ENCODE assay signal across 7 cellular contexts in genomic region chr17:13016881-13017622, GRCh38. TPM values are rescaled to one million over a fixed set of nuclear protein-coding genes. Genes with fewer than 3 reads are reported as not detected.
DNase-seq lines count a peak whose midpoint lies in the region; ATAC-seq and TF ChIP-seq lines count a peak whose summit lies in the region.

No MANE protein-coding gene starts in this region.

- H3K4me1 ChIP-seq in SK-N-SH (ENCODE audit: control insufficient read depth in 1 of 2, insufficient read depth in 2 of 2, low read depth in 1 of 2, low read length in 1 of 2), result peaks cover 0 to 5% of the 10 kb centered on the region in 2 experiments; a peak in 2 of 4 replicates

- WGBS in SK-N-SH (ENCODE audit: low lambda C conversion rate), result 19% methylated on average over 19 of the region's 20 CpGs

- no peaks in the 10 kb centered on the region for H4K20me1 ChIP-seq in SK-N-SH (ENCODE audit: insufficient read depth)

- no peaks in the 10 kb centered on the region for H3K9me2 ChIP-seq in SK-N-SH

- H3K79me2 ChIP-seq in SK-N-SH (ENCODE audit: insufficient read depth), result peaks cover 15% of the 10 kb centered on the region

- TF ChIP-seq CTCF in SK-N-SH (IDR thresholded peaks at IDR 0.05) (no peak), omental fat pad (IDR thresholded peaks at IDR 0.05) (no peak)

- peaks cover 4% of the 10 kb centered on the region for H3F3A ChIP-seq in SK-N-SH (replicated peaks; ENCODE audit: insufficient read depth)

- DNase-seq in SK-N-SH (no peak), fibroblast of gingiva (ENCODE audit: low read depth) (peak; percentile 20), omental fat pad (ENCODE audit: low spot score) (no peak), GF-D8 (lab: John Stamatoyannopoulos, UW) (no peak), mucosa of gallbladder (ENCODE audit: low spot score) (no peak)

- H3K36me3 ChIP-seq in SK-N-SH (replicated peaks in 1 of 2; ENCODE audit: control insufficient read depth in 1 of 2, insufficient read depth in 2 of 2, low read length in 1 of 2), result peaks cover 37 to 39% of the 10 kb centered on the region in 2 experiments

- H3K27me3 ChIP-seq in SK-N-SH (ENCODE audit: insufficient read depth), result no peaks in the 10 kb centered on the region

- H2AFZ ChIP-seq in SK-N-SH (ENCODE audit: low read depth), result peak overlapping the region; percentile 84

- POLR2A ChIA-PET in SK-N-SH (lab: Yijun Ruan, JAX), result interaction anchor here (0.8 to 1.5 kb wide), 2 partner anchors 14 to 1020 kb away, joined by 5 to 6 read pairs; partner anchors contain the start of gene ZNF18

- H3K4me3 ChIP-seq in SK-N-SH (ENCODE audit: low read depth in 2 of 2, low read length in 1 of 2), result peak overlapping the region; percentile 71 to 93

- TF ChIP-seq EP300 in SK-N-SH (IDR thresholded peaks at IDR 0.05; ENCODE audit: borderline replicate concordance in 1 of 2, low read depth in 1 of 2, low read length in 1 of 2), result no peak

- H3K27ac ChIP-seq in SK-N-SH (ENCODE audit: low read depth in 2 of 2, low read length in 1 of 2), result peak overlapping the region; percentile 61 to 78; a peak in 3 of 4 replicates

- CTCF ChIA-PET in SK-N-SH (lab: Yijun Ruan, JAX), result interaction anchor here (0.7 to 9.1 kb wide), 6 partner anchors 14 to 98 kb away, joined by 3 to 94 read pairs (median 4); no protein-coding TSS in a partner anchor

- no peaks in the 10 kb centered on the region for H3K9me3 ChIP-seq in SK-N-SH

- TF ChIP-seq RAD21 in SK-N-SH (IDR thresholded peaks at IDR 0.05; ENCODE audit: low read length), result no peak

- H3K9ac ChIP-seq in SK-N-SH, result peak overlapping the region; percentile 61; the same call in 1 of the 2 replicates

- peak; percentile 5 for ATAC-seq in GM19025 (IDR thresholded peaks at IDR 0.05; ENCODE audit: low read depth, unreplicated experiment)
- ATAC-seq in HG02884 (IDR thresholded peaks at IDR 0.05; ENCODE audit: unreplicated experiment), result peak; percentile 13
- ATAC-seq in omental fat pad (ENCODE audit: low FRiP score), result peak; percentile 19

- peak overlapping the region; percentile 94 for H3K4me2 ChIP-seq in SK-N-SH

TF ChIP-seq in SK-N-SH, 30 proteins besides CTCF, POLR2A, EP300 and RAD21:
- no peak for TF ChIP-seq RFX5 (IDR thresholded peaks at IDR 0.05; ENCODE audit: low read length)
- TF ChIP-seq FOXJ3 (CRISPR knock-in tag; IDR thresholded peaks at IDR 0.05), result no peak
- TF ChIP-seq SMC3 (IDR thresholded peaks at IDR 0.05; ENCODE audit: low read depth, low read length), result no peak
- TF ChIP-seq ELF1 (IDR thresholded peaks at IDR 0.05), result no peak
- TF ChIP-seq JUND (IDR thresholded peaks at IDR 0.05), result no peak
- TF ChIP-seq GABPA (IDR thresholded peaks at IDR 0.05; ENCODE audit: low read depth), result no peak

RNA-seq across cellular contexts. Expression of gene ELAC2, which starts 0.8 kb away (rescaled TPM):
- polyA plus RNA-seq in SK-N-SH (2012; rRNA removed), result 77.6 and 95.8 TPM in 2 replicates
- 32.5 and 55.5 TPM in 2 replicates for polyA plus RNA-seq in SK-N-SH (2012; cell fraction: cytosol; rRNA removed)
- polyA plus RNA-seq in SK-N-SH (2012; cell fraction: nucleus; rRNA removed), result 172 and 179 TPM in 2 replicates
- total RNA-seq in omental fat pad, result 10 to 100 TPM; 60.8 to 89.5 (median 77.9) TPM
- total RNA-seq in mucosa of gallbladder, result 54.5 TPM
